Comparison of ENCODE assay signal across 18 cellular contexts in the genomic region with DNA sequence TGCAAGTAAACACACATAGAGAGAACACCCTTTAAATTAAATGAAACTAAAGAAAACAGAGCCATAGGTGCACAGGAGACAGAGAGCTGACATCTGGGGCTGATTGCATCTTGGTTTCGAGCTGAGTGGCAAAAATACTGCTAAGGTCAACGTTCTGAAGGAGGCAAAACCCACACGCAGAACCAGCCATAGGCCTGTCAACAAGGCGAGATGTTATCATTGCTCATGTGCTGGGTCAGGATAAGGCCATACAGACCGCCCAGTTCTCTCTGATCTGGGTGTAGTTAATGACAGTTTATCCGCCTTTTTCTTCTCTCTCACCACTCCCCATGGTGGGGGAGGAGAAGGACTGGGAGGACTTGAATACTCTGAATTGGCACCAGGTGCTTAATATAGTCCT. TPM values are rescaled to one million over a fixed set of nuclear protein-coding genes. Genes with fewer than 3 reads are reported as not detected.
DNase-seq lines count a peak whose midpoint lies in the region; ATAC-seq and TF ChIP-seq lines count a peak whose summit lies in the region.
"Had no signal": no experiment of that assay in that cellular context is flagged by ENCODE, and none has a peak within 500 bp of the region (broad histone marks: within the 10 kb centered on the region; RNA-seq: fewer than 3 reads in every experiment).

No MANE protein-coding gene starts in this region.

- no peaks in the 10 kb centered on the region for H3K9me3 ChIP-seq in Peyer's patch
- H3K9me3 ChIP-seq: MG63, prostate gland had no signal

- intact Hi-C loops in cardiac septum (cut with DNase I) = no loop called here
- intact Hi-C loops in Right ventricle myocardium superior (cut with DNase I) = no loop called here

- H3K4me3 ChIP-seq in Peyer's patch = no peak overlapping the region
- H3K4me3 ChIP-seq: MG63, prostate gland had no signal

- no peak for TF ChIP-seq CTCF in Peyer's patch (IDR thresholded peaks at IDR 0.05)

- TF ChIP-seq POLR2A in Peyer's patch (IDR thresholded peaks at IDR 0.05) = no peak

- H3K4me1 ChIP-seq in Peyer's patch = peaks cover 0 to 14% (median 0%) of the 10 kb centered on the region in 4 donors

- H3K36me3 ChIP-seq in Peyer's patch = no peaks in the 10 kb centered on the region
- H3K36me3 ChIP-seq: MG63, prostate gland had no signal

- ATAC-seq in Right ventricle myocardium superior (ENCODE audit: poor library complexity) = no peak
- ATAC-seq: left lobe of liver had no signal

- DNase-seq in cardiac septum (ENCODE audit: low spot score) = peak; percentile 26
- no peak for DNase-seq in Right ventricle myocardium superior
- peak in 2 of 3 donors; percentile 6 to 61 for DNase-seq in Peyer's patch
- DNase-seq in mesenteric fat pad (ENCODE audit: low spot score) = peak; percentile 26
- no peak for DNase-seq in LoVo (ENCODE audit: low spot score)
- no peak for DNase-seq in NCI-H2171 treated with DMSO at 0.1 percent for 48 hours (lab: John Stamatoyannopoulos, UW)
- DNase-seq in 8988T = no peak
- no peak for DNase-seq in NCI-H1436 (lab: John Stamatoyannopoulos, UW)
- DNase-seq: activated CD4-positive, alpha-beta T cell treated with anti-CD3 and anti-CD28 coated beads, Interleukin-2, amount 50 U/mL, for 48 hours; hippocampal formation; MG63; NCI-H2107; SHP77 treated with DMSO at 0.1 percent for 48 hours; stimulated activated CD4-positive, alpha-beta T cell treated with anti-CD3 and anti-CD28 coated beads, Interleukin-15, amount 100 ng/mL, for 24 hours; substantia nigra; T1000 had no signal

- H3K27me3 ChIP-seq in Peyer's patch = no peaks in the 10 kb centered on the region
- H3K27me3 ChIP-seq: MG63 had no signal

- H3K27ac ChIP-seq in Peyer's patch = peak overlapping the region in 2 of 4 donors; percentile 37 to 44
- H3K27ac ChIP-seq: prostate gland had no signal

RNA-seq across cellular contexts. Expression of a gene that starts 4.5 kb away (rescaled TPM):
- total RNA-seq in cardiac septum (1.8 TPM), Right ventricle myocardium superior (1.9 TPM), Peyer's patch (10 to 100 TPM in 2 of 4 donors, 1 to 10 TPM in 2; 5.1 to 15.7 (median 12.7) TPM), mesenteric fat pad (3.7 TPM)

Comparison
In these comparisons a context has a peak if more than half of its experiments do, and no peak if none do; other contexts are left out.
1. DNase-seq: peak in cardiac septum (single experiment), Peyer's patch (2 of 3) and mesenteric fat pad (single experiment); none in Right ventricle myocardium superior (single experiment), LoVo (single experiment), NCI-H2171 treated with DMSO at 0.1 percent for 48 hours (single experiment), 8988T (single experiment) and NCI-H1436 (single experiment).